In the genomic region with DNA sequence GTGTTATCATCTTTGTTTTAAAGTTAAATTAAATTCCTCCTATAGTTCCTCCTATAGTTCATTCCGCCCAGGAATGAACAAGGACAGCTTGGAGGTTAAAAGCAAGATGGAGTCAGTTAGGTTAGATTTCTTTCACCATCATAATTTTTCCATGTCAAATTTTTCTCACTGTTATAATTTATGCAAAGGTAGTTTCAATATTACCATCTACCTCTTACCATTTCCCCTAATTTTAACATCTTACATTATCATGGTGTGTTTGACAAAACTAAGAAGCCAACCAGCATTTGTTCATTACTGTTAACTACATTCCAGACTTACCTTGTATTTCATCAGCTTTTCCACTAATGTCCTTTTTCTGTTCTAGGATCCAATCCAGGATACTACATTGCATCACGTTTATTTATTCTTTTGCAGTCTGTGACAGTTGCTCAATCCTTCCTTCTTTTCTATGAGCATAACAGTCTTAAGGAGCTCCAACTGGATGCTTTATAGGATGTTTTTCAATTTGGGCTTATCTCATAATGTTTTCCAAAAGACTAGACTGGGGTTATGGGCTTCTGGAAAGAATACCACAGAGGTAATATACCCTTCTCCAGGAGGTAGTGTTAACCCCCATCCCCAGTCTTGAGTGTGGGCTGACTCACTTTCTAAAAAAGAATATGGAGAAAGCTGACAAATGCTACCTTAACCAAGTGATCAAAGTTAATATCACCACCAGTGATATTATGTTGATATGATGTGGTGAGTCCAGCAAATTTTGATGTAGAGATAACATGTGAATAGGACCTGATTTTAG, we compare ENCODE assay signal across 1 cellular context.
TF ChIP-seq lines count a peak whose summit lies in the region.

No MANE protein-coding gene starts in this region.

TF ChIP-seq in HEK293, 187 proteins besides CTCF, POLR2A, EP300 and RAD21 (continued from another document and continues in another):
- TF ChIP-seq TRIM28 (IDR thresholded peaks at IDR 0.05; ENCODE audit: borderline replicate concordance, low read length) (no peak), ZFP41 (tag by site-specific recombination; IDR thresholded peaks at IDR 0.05; ENCODE audit: borderline replicate concordance) (no peak), ZNF768 (tag by site-specific recombination; IDR thresholded peaks at IDR 0.05) (no peak), ZNF239 (tag by site-specific recombination; IDR thresholded peaks at IDR 0.05) (no peak), ZFP3 (tag by site-specific recombination; IDR thresholded peaks at IDR 0.05; ENCODE audit: low read depth) (no peak), BCL11A (tag by site-specific recombination; IDR thresholded peaks at IDR 0.05; ENCODE audit: low read depth) (no peak), ZNF549 (tag by site-specific recombination; IDR thresholded peaks at IDR 0.05) (no peak), ZNF324 (tag by site-specific recombination; IDR thresholded peaks at IDR 0.05) (peak; percentile 58; the same call in 1 of the 2 replicates), FEZF1 (tag by site-specific recombination; IDR thresholded peaks at IDR 0.05) (peak; percentile 89), ZNF792 (tag by site-specific recombination; IDR thresholded peaks at IDR 0.05) (peak; percentile 80; the same call in 1 of the 2 replicates), ZNF19 (tag by site-specific recombination; IDR thresholded peaks at IDR 0.05; ENCODE audit: low read depth) (no peak), ZNF660 (tag by site-specific recombination; IDR thresholded peaks at IDR 0.05) (peak; percentile 41; the same call in 1 of the 2 replicates), MZF1 (tag by site-specific recombination; IDR thresholded peaks at IDR 0.05; ENCODE audit: borderline replicate concordance) (no peak), ZNF121 (tag by site-specific recombination; IDR thresholded peaks at IDR 0.05) (no peak), ZNF747 (tag by site-specific recombination; IDR thresholded peaks at IDR 0.05) (no peak), ZNF274 (IDR thresholded peaks at IDR 0.05; ENCODE audit: low read length) (no peak), ZNF274 (tag by site-specific recombination; IDR thresholded peaks at IDR 0.05; ENCODE audit: borderline replicate concordance) (no peak), OSR2 (tag by site-specific recombination; IDR thresholded peaks at IDR 0.05) (peak; percentile 58; the same call in 1 of the 2 replicates), REPIN1 (tag by site-specific recombination; IDR thresholded peaks at IDR 0.05; ENCODE audit: low read depth) (no peak), SALL2 (tag by site-specific recombination; IDR thresholded peaks at IDR 0.05; ENCODE audit: borderline replicate concordance) (no peak), ZNF707 (tag by site-specific recombination; IDR thresholded peaks at IDR 0.05) (no peak), ZNF16 (tag by site-specific recombination; IDR thresholded peaks at IDR 0.05; ENCODE audit: low read depth) (no peak), ZNF561 (tag by site-specific recombination; IDR thresholded peaks at IDR 0.05; ENCODE audit: borderline replicate concordance) (no peak), ZBTB8A (tag by site-specific recombination; IDR thresholded peaks at IDR 0.05) (no peak), ZNF501 (tag by site-specific recombination; IDR thresholded peaks at IDR 0.05) (no peak), ZNF76 (tag by site-specific recombination; IDR thresholded peaks at IDR 0.05; ENCODE audit: borderline replicate concordance, low read depth) (no peak), ZNF37A (tag by site-specific recombination; IDR thresholded peaks at IDR 0.05) (no peak), ZNF48 (tag by site-specific recombination; IDR thresholded peaks at IDR 0.05) (no peak), SP3 (tag by site-specific recombination; IDR thresholded peaks at IDR 0.05) (no peak), ZFP69B (tag by site-specific recombination; IDR thresholded peaks at IDR 0.05) (peak; percentile 46; the same call in 1 of the 2 replicates), HOXD13 (CRISPR knock-in tag; IDR thresholded peaks at IDR 0.05; ENCODE audit: borderline replicate concordance) (no peak), OVOL3 (tag by site-specific recombination; IDR thresholded peaks at IDR 0.05) (peak; percentile 16; the same call in 1 of the 2 replicates), ZNF621 (tag by site-specific recombination; IDR thresholded peaks at IDR 0.05) (no peak), ZNF202 (tag by site-specific recombination; IDR thresholded peaks at IDR 0.05; ENCODE audit: borderline replicate concordance) (no peak), KLF8 (tag by site-specific recombination; IDR thresholded peaks at IDR 0.05) (no peak)
- TF ChIP-seq, protein P1, sequence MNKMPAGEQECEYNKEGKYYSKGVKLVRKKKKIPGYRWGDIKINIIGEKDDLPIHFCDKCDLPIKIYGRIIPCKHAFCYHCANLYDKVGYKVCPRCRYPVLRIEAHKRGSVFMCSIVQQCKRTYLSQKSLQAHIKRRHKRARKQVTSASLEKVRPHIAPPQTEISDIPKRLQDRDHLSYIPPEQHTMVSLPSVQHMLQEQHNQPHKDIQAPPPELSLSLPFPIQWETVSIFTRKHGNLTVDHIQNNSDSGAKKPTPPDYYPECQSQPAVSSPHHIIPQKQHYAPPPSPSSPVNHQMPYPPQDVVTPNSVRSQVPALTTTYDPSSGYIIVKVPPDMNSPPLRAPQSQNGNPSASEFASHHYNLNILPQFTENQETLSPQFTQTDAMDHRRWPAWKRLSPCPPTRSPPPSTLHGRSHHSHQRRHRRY (tag by site-specific recombination; IDR thresholded peaks at IDR 0.05) = no peak
- TF ChIP-seq, protein P2, sequence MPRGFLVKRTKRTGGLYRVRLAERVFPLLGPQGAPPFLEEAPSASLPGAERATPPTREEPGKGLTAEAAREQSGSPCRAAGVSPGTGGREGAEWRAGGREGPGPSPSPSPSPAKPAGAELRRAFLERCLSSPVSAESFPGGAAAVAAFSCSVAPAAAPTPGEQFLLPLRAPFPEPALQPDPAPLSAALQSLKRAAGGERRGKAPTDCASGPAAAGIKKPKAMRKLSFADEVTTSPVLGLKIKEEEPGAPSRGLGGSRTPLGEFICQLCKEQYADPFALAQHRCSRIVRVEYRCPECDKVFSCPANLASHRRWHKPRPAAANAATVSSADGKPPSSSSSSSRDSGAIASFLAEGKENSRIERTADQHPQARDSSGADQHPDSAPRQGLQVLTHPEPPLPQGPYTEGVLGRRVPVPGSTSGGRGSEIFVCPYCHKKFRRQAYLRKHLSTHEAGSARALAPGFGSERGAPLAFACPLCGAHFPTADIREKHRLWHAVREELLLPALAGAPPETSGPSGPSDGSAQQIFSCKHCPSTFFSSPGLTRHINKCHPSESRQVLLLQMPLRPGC (tag by site-specific recombination; IDR thresholded peaks at IDR 0.05) = no peak
- TF ChIP-seq, protein P3, sequence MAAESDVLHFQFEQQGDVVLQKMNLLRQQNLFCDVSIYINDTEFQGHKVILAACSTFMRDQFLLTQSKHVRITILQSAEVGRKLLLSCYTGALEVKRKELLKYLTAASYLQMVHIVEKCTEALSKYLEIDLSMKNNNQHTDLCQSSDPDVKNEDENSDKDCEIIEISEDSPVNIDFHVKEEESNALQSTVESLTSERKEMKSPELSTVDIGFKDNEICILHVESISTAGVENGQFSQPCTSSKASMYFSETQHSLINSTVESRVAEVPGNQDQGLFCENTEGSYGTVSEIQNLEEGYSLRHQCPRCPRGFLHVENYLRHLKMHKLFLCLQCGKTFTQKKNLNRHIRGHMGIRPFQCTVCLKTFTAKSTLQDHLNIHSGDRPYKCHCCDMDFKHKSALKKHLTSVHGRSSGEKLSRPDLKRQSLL (tag by site-specific recombination; IDR thresholded peaks at IDR 0.05) = no peak
- TF ChIP-seq, protein P4, sequence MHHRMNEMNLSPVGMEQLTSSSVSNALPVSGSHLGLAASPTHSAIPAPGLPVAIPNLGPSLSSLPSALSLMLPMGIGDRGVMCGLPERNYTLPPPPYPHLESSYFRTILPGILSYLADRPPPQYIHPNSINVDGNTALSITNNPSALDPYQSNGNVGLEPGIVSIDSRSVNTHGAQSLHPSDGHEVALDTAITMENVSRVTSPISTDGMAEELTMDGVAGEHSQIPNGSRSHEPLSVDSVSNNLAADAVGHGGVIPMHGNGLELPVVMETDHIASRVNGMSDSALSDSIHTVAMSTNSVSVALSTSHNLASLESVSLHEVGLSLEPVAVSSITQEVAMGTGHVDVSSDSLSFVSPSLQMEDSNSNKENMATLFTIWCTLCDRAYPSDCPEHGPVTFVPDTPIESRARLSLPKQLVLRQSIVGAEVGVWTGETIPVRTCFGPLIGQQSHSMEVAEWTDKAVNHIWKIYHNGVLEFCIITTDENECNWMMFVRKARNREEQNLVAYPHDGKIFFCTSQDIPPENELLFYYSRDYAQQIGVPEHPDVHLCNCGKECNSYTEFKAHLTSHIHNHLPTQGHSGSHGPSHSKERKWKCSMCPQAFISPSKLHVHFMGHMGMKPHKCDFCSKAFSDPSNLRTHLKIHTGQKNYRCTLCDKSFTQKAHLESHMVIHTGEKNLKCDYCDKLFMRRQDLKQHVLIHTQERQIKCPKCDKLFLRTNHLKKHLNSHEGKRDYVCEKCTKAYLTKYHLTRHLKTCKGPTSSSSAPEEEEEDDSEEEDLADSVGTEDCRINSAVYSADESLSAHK (tag by site-specific recombination; IDR thresholded peaks at IDR 0.05) = peak; percentile 98
- TF ChIP-seq, protein P5, sequence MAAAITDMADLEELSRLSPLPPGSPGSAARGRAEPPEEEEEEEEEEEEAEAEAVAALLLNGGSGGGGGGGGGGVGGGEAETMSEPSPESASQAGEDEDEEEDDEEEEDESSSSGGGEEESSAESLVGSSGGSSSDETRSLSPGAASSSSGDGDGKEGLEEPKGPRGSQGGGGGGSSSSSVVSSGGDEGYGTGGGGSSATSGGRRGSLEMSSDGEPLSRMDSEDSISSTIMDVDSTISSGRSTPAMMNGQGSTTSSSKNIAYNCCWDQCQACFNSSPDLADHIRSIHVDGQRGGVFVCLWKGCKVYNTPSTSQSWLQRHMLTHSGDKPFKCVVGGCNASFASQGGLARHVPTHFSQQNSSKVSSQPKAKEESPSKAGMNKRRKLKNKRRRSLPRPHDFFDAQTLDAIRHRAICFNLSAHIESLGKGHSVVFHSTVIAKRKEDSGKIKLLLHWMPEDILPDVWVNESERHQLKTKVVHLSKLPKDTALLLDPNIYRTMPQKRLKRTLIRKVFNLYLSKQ (tag by site-specific recombination; IDR thresholded peaks at IDR 0.05; ENCODE audit: borderline replicate concordance) = no peak
- TF ChIP-seq, protein P6, sequence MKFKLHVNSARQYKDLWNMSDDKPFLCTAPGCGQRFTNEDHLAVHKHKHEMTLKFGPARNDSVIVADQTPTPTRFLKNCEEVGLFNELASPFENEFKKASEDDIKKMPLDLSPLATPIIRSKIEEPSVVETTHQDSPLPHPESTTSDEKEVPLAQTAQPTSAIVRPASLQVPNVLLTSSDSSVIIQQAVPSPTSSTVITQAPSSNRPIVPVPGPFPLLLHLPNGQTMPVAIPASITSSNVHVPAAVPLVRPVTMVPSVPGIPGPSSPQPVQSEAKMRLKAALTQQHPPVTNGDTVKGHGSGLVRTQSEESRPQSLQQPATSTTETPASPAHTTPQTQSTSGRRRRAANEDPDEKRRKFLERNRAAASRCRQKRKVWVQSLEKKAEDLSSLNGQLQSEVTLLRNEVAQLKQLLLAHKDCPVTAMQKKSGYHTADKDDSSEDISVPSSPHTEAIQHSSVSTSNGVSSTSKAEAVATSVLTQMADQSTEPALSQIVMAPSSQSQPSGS (tag by site-specific recombination; IDR thresholded peaks at IDR 0.05; ENCODE audit: low read depth) = peak; percentile 48; the same call in 1 of the 2 replicates
- TF ChIP-seq, protein P7, sequence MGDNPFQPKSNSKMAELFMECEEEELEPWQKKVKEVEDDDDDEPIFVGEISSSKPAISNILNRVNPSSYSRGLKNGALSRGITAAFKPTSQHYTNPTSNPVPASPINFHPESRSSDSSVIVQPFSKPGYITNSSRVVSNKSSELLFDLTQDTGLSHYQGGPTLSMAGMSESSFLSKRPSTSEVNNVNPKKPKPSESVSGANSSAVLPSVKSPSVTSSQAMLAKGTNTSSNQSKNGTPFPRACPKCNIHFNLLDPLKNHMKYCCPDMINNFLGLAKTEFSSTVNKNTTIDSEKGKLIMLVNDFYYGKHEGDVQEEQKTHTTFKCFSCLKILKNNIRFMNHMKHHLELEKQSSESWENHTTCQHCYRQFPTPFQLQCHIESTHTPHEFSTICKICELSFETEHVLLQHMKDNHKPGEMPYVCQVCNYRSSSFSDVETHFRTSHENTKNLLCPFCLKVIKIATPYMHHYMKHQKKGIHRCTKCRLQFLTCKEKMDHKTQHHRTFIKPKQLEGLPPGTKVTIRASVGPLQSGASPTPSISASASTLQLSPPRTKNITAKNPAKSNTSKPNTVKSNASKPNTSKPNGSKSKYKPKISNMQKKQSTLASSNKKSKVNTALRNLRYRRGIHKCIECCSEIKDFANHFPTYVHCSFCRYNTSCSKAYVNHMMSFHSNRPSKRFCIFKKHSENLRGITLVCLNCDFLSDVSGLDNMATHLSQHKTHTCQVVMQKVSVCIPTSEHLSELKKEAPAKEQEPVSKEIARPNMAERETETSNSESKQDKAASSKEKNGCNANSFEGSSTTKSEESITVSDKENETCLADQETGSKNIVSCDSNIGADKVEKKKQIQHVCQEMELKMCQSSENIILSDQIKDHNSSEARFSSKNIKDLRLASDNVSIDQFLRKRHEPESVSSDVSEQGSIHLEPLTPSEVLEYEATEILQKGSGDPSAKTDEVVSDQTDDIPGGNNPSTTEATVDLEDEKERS (tag by site-specific recombination; IDR thresholded peaks at IDR 0.05) = no peak
- TF ChIP-seq, protein P8, sequence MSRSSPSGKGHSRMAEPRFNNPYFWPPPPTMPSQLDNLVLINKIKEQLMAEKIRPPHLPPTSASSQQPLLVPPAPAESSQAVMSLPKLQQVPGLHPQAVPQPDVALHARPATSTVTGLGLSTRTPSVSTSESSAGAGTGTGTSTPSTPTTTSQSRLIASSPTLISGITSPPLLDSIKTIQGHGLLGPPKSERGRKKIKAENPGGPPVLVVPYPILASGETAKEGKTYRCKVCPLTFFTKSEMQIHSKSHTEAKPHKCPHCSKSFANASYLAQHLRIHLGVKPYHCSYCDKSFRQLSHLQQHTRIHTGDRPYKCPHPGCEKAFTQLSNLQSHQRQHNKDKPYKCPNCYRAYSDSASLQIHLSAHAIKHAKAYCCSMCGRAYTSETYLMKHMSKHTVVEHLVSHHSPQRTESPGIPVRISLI (tag by site-specific recombination; IDR thresholded peaks at IDR 0.05) = no peak
- TF ChIP-seq, protein P9, sequence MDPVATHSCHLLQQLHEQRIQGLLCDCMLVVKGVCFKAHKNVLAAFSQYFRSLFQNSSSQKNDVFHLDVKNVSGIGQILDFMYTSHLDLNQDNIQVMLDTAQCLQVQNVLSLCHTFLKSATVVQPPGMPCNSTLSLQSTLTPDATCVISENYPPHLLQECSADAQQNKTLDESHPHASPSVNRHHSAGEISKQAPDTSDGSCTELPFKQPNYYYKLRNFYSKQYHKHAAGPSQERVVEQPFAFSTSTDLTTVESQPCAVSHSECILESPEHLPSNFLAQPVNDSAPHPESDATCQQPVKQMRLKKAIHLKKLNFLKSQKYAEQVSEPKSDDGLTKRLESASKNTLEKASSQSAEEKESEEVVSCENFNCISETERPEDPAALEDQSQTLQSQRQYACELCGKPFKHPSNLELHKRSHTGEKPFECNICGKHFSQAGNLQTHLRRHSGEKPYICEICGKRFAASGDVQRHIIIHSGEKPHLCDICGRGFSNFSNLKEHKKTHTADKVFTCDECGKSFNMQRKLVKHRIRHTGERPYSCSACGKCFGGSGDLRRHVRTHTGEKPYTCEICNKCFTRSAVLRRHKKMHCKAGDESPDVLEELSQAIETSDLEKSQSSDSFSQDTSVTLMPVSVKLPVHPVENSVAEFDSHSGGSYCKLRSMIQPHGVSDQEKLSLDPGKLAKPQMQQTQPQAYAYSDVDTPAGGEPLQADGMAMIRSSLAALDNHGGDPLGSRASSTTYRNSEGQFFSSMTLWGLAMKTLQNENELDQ (tag by site-specific recombination; IDR thresholded peaks at IDR 0.05; ENCODE audit: low read depth) = no peak
